In genomic region chr19:40609561-40610395, GRCh38 we compare ENCODE assay signal across 8 cellular contexts. TPM values are rescaled to one million over a fixed set of nuclear protein-coding genes. Genes with fewer than 3 reads are reported as not detected.
A peak's percentile ranks its signal among the peaks of the same experiment; 100 is the strongest.
DNase-seq lines count a peak whose midpoint lies in the region; ATAC-seq and TF ChIP-seq lines count a peak whose summit lies in the region.

No MANE protein-coding gene starts in this region.

- peak overlapping the region; percentile 92 for H3K9ac ChIP-seq in neuronal stem cell (ENCODE audit: low read depth, low read length, poor library complexity)

- no peak overlapping the region for H4K91ac ChIP-seq in neuronal stem cell (ENCODE audit: low read depth, low read length, poor library complexity)

- H3K4me1 ChIP-seq in Peyer's patch (peaks cover 0 to 39% (median 14%) of the 10 kb centered on the region in 4 donors), neuronal stem cell (ENCODE audit: control insufficient read depth in 2 of 2, insufficient read depth in 1 of 2, low read depth in 1 of 2, low read length in 2 of 2) (peaks cover 0 to 26% of the 10 kb centered on the region in 2 donors), suprapubic skin (peaks cover 89% of the 10 kb centered on the region)

- DNase-seq in NCI-H1436 (lab: John Stamatoyannopoulos, UW), result peak; percentile 80
- no peak for DNase-seq in NCI-H1436 treated with DMSO at 0.1 percent for 48 hours (lab: John Stamatoyannopoulos, UW)
- peak; percentile 96 to 98 (median 97) for DNase-seq in Peyer's patch
- peak; percentile 80 to 82 for DNase-seq in activated T-helper 1 cell treated with anti-CD3 and anti-CD28 coated beads, Interleukin-2, amount 50 U/mL, for 16 hours (ENCODE audit: low read depth in 1 of 2, low spot score in 1 of 2)
- DNase-seq in fibroblast of villous mesenchyme (ENCODE audit: low read depth), result peak; percentile 84
- peak; percentile 80 for DNase-seq in neuronal stem cell (ENCODE audit: low spot score)
- DNase-seq in suprapubic skin (ENCODE audit: low spot score in 2 of 2), result peak; percentile 98

- H3K9me3 ChIP-seq in Peyer's patch (no peaks in the 10 kb centered on the region), neuronal stem cell (replicated peaks in 1 of 2; ENCODE audit: control insufficient read depth in 2 of 2, insufficient read depth in 1 of 2, low read depth in 1 of 2, low read length in 2 of 2) (no peaks in the 10 kb centered on the region), suprapubic skin (no peaks in the 10 kb centered on the region)

- WGBS in neuronal stem cell (ENCODE audit: extremely low coverage in 2 of 2, insufficient read length in 2 of 2, insufficient replicate concordance in 1 of 2), 2 donors, result no CpG with 5 or more reads among the region's 50 CpGs
- WGBS in suprapubic skin, result 2% methylated on average over 32 of the region's 50 CpGs

- ATAC-seq in HG03066 (IDR thresholded peaks at IDR 0.05; ENCODE audit: low read depth, unreplicated experiment), result peak; percentile 32

- H3K4me3 ChIP-seq in Peyer's patch (peak overlapping the region; percentile 47 to 72 (median 52)), fibroblast of villous mesenchyme (ENCODE audit: low read depth, low read length) (peak overlapping the region; percentile 52), neuronal stem cell (ENCODE audit: low read length in 2 of 2) (peak overlapping the region in 1 of 2 donors; percentile 73), suprapubic skin (peak overlapping the region; percentile 58)

- H3K4me2 ChIP-seq in neuronal stem cell (ENCODE audit: insufficient read depth, low read length, poor library complexity, severe bottlenecking), result peak overlapping the region; percentile 82

- TF ChIP-seq CTCF in Peyer's patch (IDR thresholded peaks at IDR 0.05) (no peak), fibroblast of villous mesenchyme (IDR thresholded peaks at IDR 0.05; ENCODE audit: insufficient read depth, low read depth, low read length) (no peak), suprapubic skin (IDR thresholded peaks at IDR 0.05) (no peak)

- TF ChIP-seq POLR2A in Peyer's patch (IDR thresholded peaks at IDR 0.05) (peak; percentile 79 to 83), suprapubic skin (IDR thresholded peaks at IDR 0.05) (no peak)

- H3K27ac ChIP-seq in Peyer's patch (peak overlapping the region; percentile 85 to 98 (median 87)), neuronal stem cell (replicated peaks; ENCODE audit: low read length) (no peak overlapping the region), suprapubic skin (peak overlapping the region; percentile 83)

- H3K14ac ChIP-seq in neuronal stem cell (ENCODE audit: low read length), result no peak overlapping the region

- H3K27me3 ChIP-seq in Peyer's patch, result no peaks in the 10 kb centered on the region
- H3K27me3 ChIP-seq in neuronal stem cell (ENCODE audit: control insufficient read depth in 3 of 3, insufficient read depth in 3 of 3, low read depth in 1 of 3, low read length in 3 of 3), result peaks cover 0 to 83% (median 4%) of the 10 kb centered on the region in 3 experiments
- H3K27me3 ChIP-seq in suprapubic skin, result no peaks in the 10 kb centered on the region

- H3K23ac ChIP-seq in neuronal stem cell (ENCODE audit: low read depth, low read length, poor library complexity), result peak overlapping the region; percentile 74

- H2AFZ ChIP-seq in neuronal stem cell (ENCODE audit: low read length), result no peak overlapping the region

- peak overlapping the region; percentile 32 for H2BK5ac ChIP-seq in neuronal stem cell (ENCODE audit: low read length)

- no peak overlapping the region for H2BK12ac ChIP-seq in neuronal stem cell (ENCODE audit: low read length)

- no peak overlapping the region for H2BK120ac ChIP-seq in neuronal stem cell (ENCODE audit: low read depth, low read length)

- peak overlapping the region; percentile 81 for H2AK5ac ChIP-seq in neuronal stem cell (ENCODE audit: low read depth, low read length)

- H2BK15ac ChIP-seq in neuronal stem cell (ENCODE audit: low read length), result peak overlapping the region; percentile 77

- H3K18ac ChIP-seq in neuronal stem cell (ENCODE audit: low read length), result peak overlapping the region; percentile 81

- H3K36me3 ChIP-seq in Peyer's patch, result no peaks in the 10 kb centered on the region
- H3K36me3 ChIP-seq in neuronal stem cell (replicated peaks in 1 of 2; ENCODE audit: control insufficient read depth in 2 of 2, insufficient read depth in 2 of 2, low read length in 2 of 2), result peaks cover 0 to 86% of the 10 kb centered on the region in 2 donors
- no peaks in the 10 kb centered on the region for H3K36me3 ChIP-seq in suprapubic skin

- peaks cover 4% of the 10 kb centered on the region for H3K79me1 ChIP-seq in neuronal stem cell (ENCODE audit: low read depth, low read length)

- H4K8ac ChIP-seq in neuronal stem cell (ENCODE audit: low read depth, low read length), result peak overlapping the region; percentile 1

- TF ChIP-seq EP300 in suprapubic skin (IDR thresholded peaks at IDR 0.05), result no peak

- H3K4ac ChIP-seq in neuronal stem cell (ENCODE audit: low read length), result no peak overlapping the region

RNA-seq across cellular contexts. Expression of gene LTBP4, which starts 8.6 kb away (rescaled TPM):
- total RNA-seq in Peyer's patch, result 100 to 1,000 TPM; 164 to 484 (median 329) TPM
- total RNA-seq in fibroblast of villous mesenchyme, result 18.4 and 21.2 TPM in 2 replicates
- polyA plus RNA-seq in neuronal stem cell (2013, experiment 1 of 2), result 83.2 TPM
- 84.5 TPM for polyA plus RNA-seq in neuronal stem cell (2013, experiment 2 of 2)
- 100 to 1,000 TPM; 108 to 236 (median 121) TPM for total RNA-seq in suprapubic skin

RNA-seq across cellular contexts. Expression of gene SHKBP1, which starts 33.1 kb away (rescaled TPM):
- total RNA-seq in Peyer's patch (100 to 1,000 TPM in 2 of 4 donors, 10 to 100 TPM in 2; 73.4 to 121 (median 99.9) TPM), fibroblast of villous mesenchyme (17.7 and 20.9 TPM in 2 replicates), suprapubic skin (10 to 100 TPM; 42.2 to 58.3 (median 51.1) TPM)
- 71.5 TPM for polyA plus RNA-seq in neuronal stem cell (2013, experiment 1 of 2)
- 74.4 TPM for polyA plus RNA-seq in neuronal stem cell (2013, experiment 2 of 2)

Comparison
In these comparisons a context has a peak if more than half of its experiments do, and no peak if none do; other contexts are left out.
1. POLR2A ChIP-seq: peak in Peyer's patch (2 of 2); none in suprapubic skin (0 of 2).